Comparison of ENCODE assay signal across 27 cellular contexts in genomic region chr6:17066610-17067009, GRCh38. TPM values are rescaled to one million over a fixed set of nuclear protein-coding genes. Genes with fewer than 3 reads are reported as not detected.
"Had no signal": no experiment of that assay in that cellular context is flagged by ENCODE, and none has a peak within 500 bp of the region (broad histone marks: within the 10 kb centered on the region; RNA-seq: fewer than 3 reads in every experiment).

No MANE protein-coding gene starts in this region.

- H3K4me3 Mint-ChIP-seq: naive thymus-derived CD8-positive, alpha-beta T cell; stimulated activated memory B cell treated with anti-CD40 and anti-IgM and Interleukin-4, amounts not matched to agents 10 μg/mL and 1 μg/mL and 100 μg/mL, for 72 hours; stimulated activated naive CD8-positive, alpha-beta T cell treated with anti-CD3 and anti-CD28 coated beads, Interleukin-15, amount 100 ng/mL, for 72 hours had no signal

- H3K4me3 ChIP-seq: esophagus muscularis mucosa, hepatocyte, mucosa of descending colon, psoas muscle, right lobe of liver, testis, tibial nerve, upper lobe of right lung, vagina had no signal

- H3K79me2 ChIP-seq: hepatocyte had no signal

- H3K36me3 Mint-ChIP-seq: stimulated activated memory B cell treated with anti-CD40 and anti-IgM and Interleukin-4, amounts not matched to agents 10 μg/mL and 1 μg/mL and 100 μg/mL, for 72 hours had no signal

- H3K27ac ChIP-seq: epithelial cell of prostate, esophagus muscularis mucosa, foreskin keratinocyte, hepatocyte, neutrophil, psoas muscle, right lobe of liver, testis, tibial nerve, upper lobe of right lung, vagina had no signal

- ATAC-seq: foreskin keratinocyte; left colon; mucosa of descending colon; naive thymus-derived CD8-positive, alpha-beta T cell; psoas muscle; right lobe of liver; stimulated activated memory B cell treated with anti-CD40 and anti-IgM and Interleukin-4, amounts not matched to agents 10 μg/mL and 1 μg/mL and 100 μg/mL, for 72 hours; stimulated activated naive CD8-positive, alpha-beta T cell treated with anti-CD3 and anti-CD28 coated beads, Interleukin-15, amount 100 ng/mL, for 72 hours; upper lobe of right lung had no signal

- H3K4me2 ChIP-seq: hepatocyte had no signal

- H2AFZ ChIP-seq: hepatocyte had no signal

- H3K27ac Mint-ChIP-seq: naive thymus-derived CD8-positive, alpha-beta T cell; stimulated activated memory B cell treated with anti-CD40 and anti-IgM and Interleukin-4, amounts not matched to agents 10 μg/mL and 1 μg/mL and 100 μg/mL, for 72 hours; stimulated activated naive CD8-positive, alpha-beta T cell treated with anti-CD3 and anti-CD28 coated beads, Interleukin-15, amount 100 ng/mL, for 72 hours had no signal

- H3K27me3 Mint-ChIP-seq: stimulated activated memory B cell treated with anti-CD40 and anti-IgM and Interleukin-4, amounts not matched to agents 10 μg/mL and 1 μg/mL and 100 μg/mL, for 72 hours had no signal

- H3K9me3 ChIP-seq: mucosa of descending colon, neutrophil, right lobe of liver, testis, upper lobe of right lung, vagina had no signal

- H3K4me1 Mint-ChIP-seq: naive thymus-derived CD8-positive, alpha-beta T cell; stimulated activated memory B cell treated with anti-CD40 and anti-IgM and Interleukin-4, amounts not matched to agents 10 μg/mL and 1 μg/mL and 100 μg/mL, for 72 hours; stimulated activated naive CD8-positive, alpha-beta T cell treated with anti-CD3 and anti-CD28 coated beads, Interleukin-15, amount 100 ng/mL, for 72 hours had no signal

- H3K4me1 ChIP-seq: esophagus muscularis mucosa, foreskin keratinocyte, psoas muscle, right lobe of liver, testis, tibial nerve, upper lobe of right lung, vagina had no signal

- DNase-seq: cortex of kidney; effector memory CD4-positive, alpha-beta T cell; foreskin keratinocyte; head of caudate nucleus; left colon; mammary epithelial cell; mucosa of descending colon; naive thymus-derived CD8-positive, alpha-beta T cell; psoas muscle; retina; right lobe of liver; stimulated activated CD4-positive, alpha-beta T cell treated with anti-CD3 and anti-CD28 coated beads, Interleukin-1b, Interleukin-23, amount 100 ng/mL, for 48 hours; stimulated activated CD4-positive, alpha-beta T cell treated with anti-CD3 and anti-CD28 coated beads, Interleukin-4, amount 100 ng/mL, for 24 hours; stimulated activated naive CD8-positive, alpha-beta T cell treated with anti-CD3 and anti-CD28 coated beads, Interleukin-15, amount 100 ng/mL, for 72 hours; testis; upper lobe of right lung had no signal

- H3K27me3 ChIP-seq: esophagus muscularis mucosa, foreskin keratinocyte, hepatocyte, neutrophil, right lobe of liver, testis, tibial nerve, upper lobe of right lung, vagina had no signal

- H3K36me3 ChIP-seq: esophagus muscularis mucosa, neutrophil, right lobe of liver, tibial nerve, upper lobe of right lung, vagina had no signal

RNA-seq across cellular contexts. Expression of gene STMND1, which starts 35.2 kb away (rescaled TPM):
- total RNA-seq: esophagus muscularis mucosa; foreskin keratinocyte; kidney epithelial cell; liver; mammary epithelial cell; naive thymus-derived CD8-positive, alpha-beta T cell; osteoblast; psoas muscle; subcutaneous adipose tissue; tibial nerve; upper lobe of right lung; vagina had no signal
